Comparison of ENCODE assay signal across 9 cellular contexts in the genomic region with DNA sequence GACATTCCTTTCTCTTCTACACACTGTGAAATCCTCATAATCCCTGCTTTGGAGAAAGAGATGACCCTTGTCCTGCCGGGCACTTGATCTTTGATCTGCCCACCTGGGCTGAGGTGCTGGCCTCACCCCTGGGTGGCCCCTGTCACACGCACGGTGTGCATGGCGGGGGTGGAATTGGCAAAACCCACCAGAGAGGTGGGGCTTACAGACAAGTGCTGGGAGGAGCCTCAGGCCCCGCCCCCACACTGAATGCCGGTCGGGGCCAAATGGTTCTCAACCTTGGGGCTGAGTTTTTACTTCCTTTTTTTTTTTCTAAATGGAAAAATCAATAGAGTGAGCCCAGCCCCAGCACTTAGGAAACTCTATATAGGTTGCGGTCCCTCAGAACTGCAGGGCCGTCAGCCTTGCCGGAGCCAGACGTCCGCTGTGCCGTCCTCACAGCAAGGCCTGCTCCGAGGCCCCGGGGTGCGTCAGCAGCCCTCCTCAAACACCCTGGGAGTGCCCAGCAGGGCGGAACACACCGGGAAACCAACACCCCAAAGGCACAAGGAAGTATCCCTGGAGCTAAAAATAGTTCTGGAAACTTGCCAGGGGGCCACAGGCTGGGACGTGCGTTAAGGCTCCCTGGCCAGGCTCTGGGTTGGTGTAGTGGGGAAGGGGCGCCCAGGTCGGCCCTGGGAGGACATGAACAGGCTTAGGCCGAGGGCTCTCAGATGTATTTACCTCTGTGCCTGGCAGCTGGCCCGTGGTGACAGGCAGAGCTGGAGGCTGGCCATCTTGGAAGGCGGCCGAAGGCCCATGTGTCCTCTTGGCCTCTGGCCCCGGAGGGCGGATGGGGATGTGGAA. TPM values are rescaled to one million over a fixed set of nuclear protein-coding genes. Genes with fewer than 3 reads are reported as not detected.
DNase-seq lines count a peak whose midpoint lies in the region; ATAC-seq and TF ChIP-seq lines count a peak whose summit lies in the region.
"Had no signal": no experiment of that assay in that cellular context is flagged by ENCODE, and none has a peak within 500 bp of the region (broad histone marks: within the 10 kb centered on the region; RNA-seq: fewer than 3 reads in every experiment).

No MANE protein-coding gene starts in this region.

- DNase-seq in NCI-H510A treated with DMSO at 0.1 percent for 48 hours (lab: John Stamatoyannopoulos, UW), result peak; percentile 78
- peak; percentile 94 for DNase-seq in colonic mucosa
- DNase-seq in lower lobe of right lung, result peak; percentile 91
- DNase-seq in thyroid gland, result peak; percentile 96 to 97
- no peak for DNase-seq in T-helper 9 cell
- no peak for DNase-seq in effector memory CD4-positive, alpha-beta T cell

- H3K9ac ChIP-seq in colonic mucosa (ENCODE audit: low read depth in 2 of 2, low read length in 2 of 2), result peak overlapping the region; percentile 48 to 59

- H3K36me3 ChIP-seq in colonic mucosa (no peaks in the 10 kb centered on the region), lower lobe of right lung (peaks cover 13% of the 10 kb centered on the region), thyroid gland (peaks cover 10 to 14% of the 10 kb centered on the region in 2 donors)
- H3K36me3 ChIP-seq in effector memory CD4-positive, alpha-beta T cell (ENCODE audit: control insufficient read depth, insufficient read depth, low read length), result no peaks in the 10 kb centered on the region

- TF ChIP-seq CTCF in colonic mucosa (IDR thresholded peaks at IDR 0.05) (no peak), lower lobe of right lung (IDR thresholded peaks at IDR 0.05) (no peak), thyroid gland (IDR thresholded peaks at IDR 0.05) (no peak)

- intact Hi-C loops in colonic mucosa (cut with DNase I) (no loop called here), lower lobe of right lung (cut with DNase I) (no loop called here), thyroid gland (cut with DNase I) (no loop called here)

- peak; percentile 71 for ATAC-seq in GM18498 (IDR thresholded peaks at IDR 0.05; ENCODE audit: unreplicated experiment)
- ATAC-seq in HG02943 (IDR thresholded peaks at IDR 0.05; ENCODE audit: low read depth, unreplicated experiment), result peak; percentile 63
- peak; percentile 93 to 94 for ATAC-seq in lower lobe of right lung

- 1 to 6% methylated on average over 21 to 22 of the region's 28 CpGs for WGBS in thyroid gland, 2 donors

- no peaks in the 10 kb centered on the region for H3K9me3 ChIP-seq in colonic mucosa
- H3K9me3 ChIP-seq in lower lobe of right lung, result peaks cover 5% of the 10 kb centered on the region
- H3K9me3 ChIP-seq in thyroid gland, result no peaks in the 10 kb centered on the region
- H3K9me3 ChIP-seq in effector memory CD4-positive, alpha-beta T cell (ENCODE audit: control insufficient read depth, low read length), result no peaks in the 10 kb centered on the region

- H3K27me3 ChIP-seq in colonic mucosa (no peaks in the 10 kb centered on the region), lower lobe of right lung (ENCODE audit: low read depth) (no peaks in the 10 kb centered on the region), thyroid gland (no peaks in the 10 kb centered on the region)
- H3K27me3 ChIP-seq in effector memory CD4-positive, alpha-beta T cell (replicated peaks; ENCODE audit: control insufficient read depth, insufficient read depth, low read length, poor library complexity, severe bottlenecking), result no peaks in the 10 kb centered on the region

- peaks cover 18% of the 10 kb centered on the region for H3K4me1 ChIP-seq in colonic mucosa
- peaks cover 54% of the 10 kb centered on the region for H3K4me1 ChIP-seq in lower lobe of right lung
- H3K4me1 ChIP-seq in thyroid gland, result peaks cover 56 to 66% of the 10 kb centered on the region in 2 donors
- H3K4me1 ChIP-seq in effector memory CD4-positive, alpha-beta T cell (ENCODE audit: control insufficient read depth, insufficient read depth, low read length, poor library complexity, severe bottlenecking), result no peaks in the 10 kb centered on the region

- peak in 1 of 2 donors; percentile 55 for TF ChIP-seq POLR2A in thyroid gland (IDR thresholded peaks at IDR 0.05)

- H3K27ac ChIP-seq in colonic mucosa (peak overlapping the region; percentile 93), lower lobe of right lung (peak overlapping the region; percentile 89), thyroid gland (peak overlapping the region; percentile 89 to 95 (median 92))
- no peak overlapping the region for H3K27ac ChIP-seq in effector memory CD4-positive, alpha-beta T cell (ENCODE audit: insufficient read depth, low read length, poor library complexity, severe bottlenecking)

- H3K4me3 ChIP-seq in colonic mucosa (no peak overlapping the region), lower lobe of right lung (peak overlapping the region; percentile 40), thyroid gland (replicated peaks in 1 of 3) (peak overlapping the region in 1 of 3 donors; percentile 3)
- no peak overlapping the region for H3K4me3 ChIP-seq in effector memory CD4-positive, alpha-beta T cell (ENCODE audit: insufficient read depth, low read depth, low read length, poor library complexity, severe bottlenecking)

RNA-seq across cellular contexts. Expression of a gene that starts 11.0 kb away (rescaled TPM):
- total RNA-seq in colonic mucosa, result 100 to 1,000 TPM; 139 to 193 TPM
- 58.2 TPM for total RNA-seq in lower lobe of right lung
- 100 to 1,000 TPM in 3 of 4 donors, 10 to 100 TPM in 1; 73.2 to 194 (median 163) TPM for total RNA-seq in thyroid gland
- total RNA-seq: myocyte had no signal

RNA-seq across cellular contexts. Expression of a gene that starts 23.5 kb away (rescaled TPM):
- total RNA-seq in colonic mucosa, result 1 to 10 TPM; 3.1 to 5.6 TPM
- total RNA-seq in lower lobe of right lung, result 27.8 TPM
- 1 to 10 TPM in 2 of 4 donors, under 1 TPM in 2; 0.78 to 5.8 (median 2.1) TPM for total RNA-seq in thyroid gland
- total RNA-seq: myocyte had no signal

Comparison
In these comparisons a context has a peak if more than half of its experiments do, and no peak if none do; other contexts are left out.
1. DNase-seq: peak in NCI-H510A treated with DMSO at 0.1 percent for 48 hours (single experiment), colonic mucosa (single experiment), lower lobe of right lung (single experiment) and thyroid gland (2 of 2); none in T-helper 9 cell (single experiment) and effector memory CD4-positive, alpha-beta T cell (0 of 3).
2. Peak in every context shown above with its lines, with median percentiles within 50 percentile points of each other: ATAC-seq.